ENCODE assay signal across 9 cellular contexts in the genomic region with DNA sequence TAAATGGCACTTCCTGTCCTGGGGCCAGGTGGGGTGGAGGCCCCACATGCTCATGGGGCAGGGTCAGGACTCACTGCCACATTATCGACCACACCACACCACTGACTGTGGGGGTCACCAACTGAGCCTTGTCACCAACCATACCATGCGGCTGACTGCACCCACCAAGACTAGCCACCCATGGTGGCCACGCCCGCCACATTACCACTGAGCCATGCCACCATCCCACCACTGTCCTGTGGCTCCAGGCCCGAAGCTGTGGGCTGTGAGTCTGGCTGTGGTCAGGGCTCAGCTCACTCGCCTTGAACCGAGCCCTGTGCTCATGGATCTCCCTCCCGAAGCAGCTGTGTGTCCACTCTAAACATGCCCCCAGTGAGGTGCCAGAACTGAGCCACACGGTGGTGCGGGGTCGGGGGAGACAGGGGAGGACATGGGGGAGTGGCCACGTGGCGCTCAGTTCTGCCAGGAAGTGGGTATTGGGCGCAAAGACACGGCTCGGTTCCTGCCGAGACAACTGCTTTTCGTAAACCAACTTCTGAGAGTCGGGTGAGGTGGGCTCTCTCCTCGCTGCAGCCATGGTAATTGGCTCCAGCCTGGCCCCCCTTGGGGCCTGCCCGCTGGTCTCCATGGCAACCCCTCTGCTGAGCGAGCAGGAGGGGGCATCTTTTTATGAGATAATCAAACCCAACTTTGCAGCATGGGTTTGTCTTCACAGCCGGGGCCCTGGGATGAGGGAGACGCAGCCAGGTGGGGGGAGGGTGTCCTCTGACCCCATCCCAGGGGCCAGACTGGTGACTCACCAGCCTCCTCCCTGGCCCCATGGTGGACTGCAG. TPM values are rescaled to one million over a fixed set of nuclear protein-coding genes. Genes with fewer than 3 reads are reported as not detected.
A peak's percentile ranks its signal among the peaks of the same experiment; 100 is the strongest.
DNase-seq lines count a peak whose midpoint lies in the region; ATAC-seq and TF ChIP-seq lines count a peak whose summit lies in the region.
"Had no signal": no experiment of that assay in that cellular context is flagged by ENCODE, and none has a peak within 500 bp of the region (broad histone marks: within the 10 kb centered on the region; RNA-seq: fewer than 3 reads in every experiment).

No MANE protein-coding gene starts in this region.

- H3K36me3 ChIP-seq in BLaER1 (peaks cover 25% of the 10 kb centered on the region), left ventricle myocardium inferior (no peaks in the 10 kb centered on the region)
- H3K36me3 ChIP-seq: gastrocnemius medialis had no signal

- H3K4me1 ChIP-seq in BLaER1 (peaks cover 100% of the 10 kb centered on the region), left ventricle myocardium inferior (peaks cover 62% of the 10 kb centered on the region)

- H3K27me3 ChIP-seq in BLaER1: no peaks in the 10 kb centered on the region
- no peaks in the 10 kb centered on the region for H3K27me3 ChIP-seq in left ventricle myocardium inferior (ENCODE audit: low read depth)
- H3K27me3 ChIP-seq: gastrocnemius medialis had no signal

- peak; percentile 69 for DNase-seq in NB4 (ENCODE audit: low read depth)
- DNase-seq in activated T-cell treated with anti-CD3 and anti-CD28 coated beads for 4 hours: peak; percentile 18
- peak; percentile 17 for DNase-seq in kidney tubule cell (ENCODE audit: low spot score)
- no peak for DNase-seq in left ventricle myocardium inferior
- DNase-seq in Right ventricle myocardium superior: no peak
- DNase-seq in hippocampal formation (lab: John Stamatoyannopoulos, UW): no peak
- DNase-seq: gastrocnemius medialis had no signal

- intact Hi-C loops in left ventricle myocardium inferior (cut with micrococcal nuclease): no loop called here
- intact Hi-C loops in Right ventricle myocardium superior (cut with DNase I): no loop called here

- no peaks in the 10 kb centered on the region for H3K9me3 ChIP-seq in BLaER1
- H3K9me3 ChIP-seq in left ventricle myocardium inferior (replicated peaks): no peaks in the 10 kb centered on the region
- H3K9me3 ChIP-seq: gastrocnemius medialis had no signal

- H3K4me3 ChIP-seq in BLaER1: peak overlapping the region; percentile 57
- no peak overlapping the region for H3K4me3 ChIP-seq in NB4 (ENCODE audit: low read depth, low read length)
- H3K4me3 ChIP-seq in left ventricle myocardium inferior: no peak overlapping the region
- H3K4me3 ChIP-seq: gastrocnemius medialis had no signal

- H4K20me1 ChIP-seq in BLaER1: peaks cover 51% of the 10 kb centered on the region

- H3K9ac ChIP-seq in BLaER1: peak overlapping the region; percentile 68

- peak overlapping the region; percentile 94 for H3K4me2 ChIP-seq in BLaER1

- H3K27ac ChIP-seq in BLaER1 (peak overlapping the region; percentile 89), left ventricle myocardium inferior (replicated peaks) (no peak overlapping the region)
- H3K27ac ChIP-seq: gastrocnemius medialis had no signal

- no peak for TF ChIP-seq POLR2A in NB4 (IDR thresholded peaks at IDR 0.05; ENCODE audit: extremely low read depth, insufficient read length)

- TF ChIP-seq CTCF in NB4 (IDR thresholded peaks at IDR 0.05; ENCODE audit: low read depth, low read length): no peak
- TF ChIP-seq CTCF in left ventricle myocardium inferior (IDR thresholded peaks at IDR 0.05; ENCODE audit: borderline replicate concordance): no peak

- ATAC-seq in HG03139 (IDR thresholded peaks at IDR 0.05; ENCODE audit: unreplicated experiment) (no peak), Right ventricle myocardium superior (ENCODE audit: poor library complexity) (no peak)
- ATAC-seq: gastrocnemius medialis had no signal

RNA-seq across cellular contexts. Expression of a gene that starts 23.2 kb away (rescaled TPM):
- total RNA-seq in left ventricle myocardium inferior: 0.96 TPM
- total RNA-seq in Right ventricle myocardium superior: 0.75 TPM

Comparison
In these comparisons a context has a peak if more than half of its experiments do, and no peak if none do; other contexts are left out.
1. DNase-seq: peak in NB4 (single experiment), activated T-cell treated with anti-CD3 and anti-CD28 coated beads for 4 hours (single experiment) and kidney tubule cell (single experiment); none in left ventricle myocardium inferior (single experiment), Right ventricle myocardium superior (single experiment) and hippocampal formation (0 of 2).